11 cellular contexts compared by ENCODE assay signal in the genomic region with DNA sequence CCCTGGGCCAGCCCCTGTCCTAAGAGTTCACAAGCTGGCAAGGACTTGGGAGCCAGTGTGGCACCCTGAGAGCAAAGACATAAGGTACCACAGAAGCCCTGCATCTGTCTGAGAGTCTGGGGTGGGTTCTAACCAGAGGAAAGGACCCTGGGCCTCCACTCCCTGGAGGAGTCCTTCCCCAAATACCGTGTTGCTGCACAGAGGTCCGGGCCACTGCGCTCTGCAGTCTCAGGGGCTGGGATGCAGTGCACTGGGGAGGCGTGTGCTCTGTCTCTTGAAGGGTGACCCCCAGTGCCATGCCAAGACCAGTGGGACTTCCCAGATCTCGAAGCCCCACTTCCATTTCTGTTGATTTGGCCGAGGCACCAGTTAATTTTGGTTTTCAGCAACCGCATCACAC. TPM values are rescaled to one million over a fixed set of nuclear protein-coding genes. Genes with fewer than 3 reads are reported as not detected.
DNase-seq lines count a peak whose midpoint lies in the region; ATAC-seq and TF ChIP-seq lines count a peak whose summit lies in the region.
"Had no signal": no experiment of that assay in that cellular context is flagged by ENCODE, and none has a peak within 500 bp of the region (broad histone marks: within the 10 kb centered on the region; RNA-seq: fewer than 3 reads in every experiment).

No MANE protein-coding gene starts in this region.

- peak overlapping the region; percentile 39 for H3K27ac ChIP-seq in CD8-positive, alpha-beta T cell (ENCODE audit: low read depth, low read length)
- peak overlapping the region in 1 of 2 donors; percentile 91 for H3K27ac ChIP-seq in ascending aorta
- H3K27ac ChIP-seq: SJSA1 had no signal

- peak overlapping the region; percentile 34 for H3K4me3 ChIP-seq in CD8-positive, alpha-beta T cell (ENCODE audit: low read depth, low read length)
- no peak overlapping the region for H3K4me3 ChIP-seq in ascending aorta
- H3K4me3 ChIP-seq: HAP-1, SJSA1 had no signal

- no peaks in the 10 kb centered on the region for H3K27me3 ChIP-seq in CD8-positive, alpha-beta T cell (ENCODE audit: insufficient read depth, low read length)
- H3K27me3 ChIP-seq in ascending aorta: no peaks in the 10 kb centered on the region
- H3K27me3 ChIP-seq: SJSA1 had no signal

- DNase-seq in CD8-positive, alpha-beta T cell: no peak
- no peak for DNase-seq in activated CD8-positive, alpha-beta T cell treated with anti-CD3 and anti-CD28 coated beads, Interleukin-2, amount 10 ng/mL, durations not matched to agents 7 days and 5 days
- no peak for DNase-seq in naive thymus-derived CD8-positive, alpha-beta T cell
- DNase-seq in ascending aorta (ENCODE audit: low spot score in 2 of 2) (no peak), NOMO-1 (lab: John Stamatoyannopoulos, UW; ENCODE audit: unreplicated experiment in 2 of 2) (no peak)
- DNase-seq: activated T-cell treated with anti-CD3 and anti-CD28 coated beads, Interleukin-2, amount 50 U/mL, for 4 hours; islet precursor cell; NCI-H2107 had no signal

- intact Hi-C loops in CD8-positive, alpha-beta T cell (cut with DNase I, micrococcal nuclease): no loop called here
- intact Hi-C loops in ascending aorta (cut with DNase I): no loop called here

- CTCF ChIA-PET in CD8-positive, alpha-beta T cell (lab: Charles Lee): interaction anchor here (54.2 to 64.7 kb wide), 2 partner anchors 9 to 27 kb away, joined by 2176 read pairs; a partner anchor contains a TSS
- CTCF ChIA-PET in activated CD8-positive, alpha-beta T cell treated with anti-CD3 and anti-CD28 coated beads, Interleukin-2, amount 10 ng/mL, durations not matched to agents 7 days and 5 days (lab: Charles Lee): interaction anchor here (1.0 to 15.5 kb wide), 9 partner anchors 7 to 50 kb away, joined by 4 to 261 read pairs (median 28); a partner anchor contains a TSS

- H3K36me3 ChIP-seq in CD8-positive, alpha-beta T cell (ENCODE audit: insufficient read depth, low read length): no peaks in the 10 kb centered on the region
- H3K36me3 ChIP-seq in ascending aorta: peaks cover 9 to 24% of the 10 kb centered on the region in 2 donors

- POLR2A ChIA-PET in CD8-positive, alpha-beta T cell (lab: Charles Lee): interaction anchor here (3.4 to 11.0 kb wide), 3 partner anchors 5 to 23 kb away, joined by 16 to 123 read pairs (median 22); a partner anchor contains a TSS
- POLR2A ChIA-PET in activated CD8-positive, alpha-beta T cell treated with anti-CD3 and anti-CD28 coated beads, Interleukin-2, amount 10 ng/mL, durations not matched to agents 7 days and 5 days (lab: Charles Lee): interaction anchor here (0.8 to 3.9 kb wide), 4 partner anchors 8 to 42 kb away, joined by 4 to 23 read pairs (median 10); a partner anchor contains a TSS
- POLR2A ChIA-PET in naive thymus-derived CD8-positive, alpha-beta T cell (lab: Charles Lee): interaction anchor here (64.1 to 66.7 kb wide), 2 partner anchors 2 to 28 kb away, joined by 2283 read pairs; a partner anchor contains a TSS

- no peak for TF ChIP-seq CTCF in CD8-positive, alpha-beta T cell (IDR thresholded peaks at IDR 0.05)
- TF ChIP-seq CTCF in ascending aorta (IDR thresholded peaks at IDR 0.05): no peak

- H3K27me3 Mint-ChIP-seq in CD8-positive, alpha-beta T cell (ENCODE audit: low read depth): no peaks in the 10 kb centered on the region
- no peaks in the 10 kb centered on the region for H3K27me3 Mint-ChIP-seq in activated CD8-positive, alpha-beta T cell treated with anti-CD3 and anti-CD28 coated beads, Interleukin-2, amount 10 ng/mL, durations not matched to agents 7 days and 5 days (ENCODE audit: low read depth)
- no peaks in the 10 kb centered on the region for H3K27me3 Mint-ChIP-seq in naive thymus-derived CD8-positive, alpha-beta T cell

- peak overlapping the region; percentile 73 for H3K4me3 Mint-ChIP-seq in CD8-positive, alpha-beta T cell
- peak overlapping the region; percentile 72 for H3K4me3 Mint-ChIP-seq in activated CD8-positive, alpha-beta T cell treated with anti-CD3 and anti-CD28 coated beads, Interleukin-2, amount 10 ng/mL, durations not matched to agents 7 days and 5 days
- peak overlapping the region in 6 of 10 donors; percentile 24 to 82 (median 80) for H3K4me3 Mint-ChIP-seq in naive thymus-derived CD8-positive, alpha-beta T cell

- no peaks in the 10 kb centered on the region for H3K9me3 ChIP-seq in CD8-positive, alpha-beta T cell (ENCODE audit: low read length)
- no peaks in the 10 kb centered on the region for H3K9me3 ChIP-seq in ascending aorta
- H3K9me3 ChIP-seq: HAP-1, SJSA1 had no signal

- H3K4me1 Mint-ChIP-seq in CD8-positive, alpha-beta T cell (ENCODE audit: low read depth): peaks cover 73% of the 10 kb centered on the region
- peaks cover 80% of the 10 kb centered on the region for H3K4me1 Mint-ChIP-seq in activated CD8-positive, alpha-beta T cell treated with anti-CD3 and anti-CD28 coated beads, Interleukin-2, amount 10 ng/mL, durations not matched to agents 7 days and 5 days (ENCODE audit: low read depth)
- peaks cover 33 to 81% (median 73%) of the 10 kb centered on the region in 4 donors for H3K4me1 Mint-ChIP-seq in naive thymus-derived CD8-positive, alpha-beta T cell

- H3K4me1 ChIP-seq in CD8-positive, alpha-beta T cell (ENCODE audit: insufficient read depth, low read length): peaks cover 85% of the 10 kb centered on the region
- peaks cover 21 to 33% of the 10 kb centered on the region in 2 donors for H3K4me1 ChIP-seq in ascending aorta

- H3K36me3 Mint-ChIP-seq in CD8-positive, alpha-beta T cell: peaks cover 10% of the 10 kb centered on the region
- peaks cover 22% of the 10 kb centered on the region for H3K36me3 Mint-ChIP-seq in activated CD8-positive, alpha-beta T cell treated with anti-CD3 and anti-CD28 coated beads, Interleukin-2, amount 10 ng/mL, durations not matched to agents 7 days and 5 days (ENCODE audit: low read depth)
- H3K36me3 Mint-ChIP-seq in naive thymus-derived CD8-positive, alpha-beta T cell: peaks cover 0 to under 1% (median 0%) of the 10 kb centered on the region in 3 donors

- no peak for ATAC-seq in CD8-positive, alpha-beta T cell
- ATAC-seq in activated CD8-positive, alpha-beta T cell treated with anti-CD3 and anti-CD28 coated beads, Interleukin-2, amount 10 ng/mL, durations not matched to agents 7 days and 5 days: no peak
- ATAC-seq in naive thymus-derived CD8-positive, alpha-beta T cell: no peak
- no peak for ATAC-seq in GM18870 (IDR thresholded peaks at IDR 0.05; ENCODE audit: unreplicated experiment)
- ATAC-seq: activated T-cell treated with anti-CD3 and anti-CD28 coated beads, Interleukin-2, amount 50 U/mL, for 4 hours had no signal

- no peaks in the 10 kb centered on the region for H3K9me3 Mint-ChIP-seq in CD8-positive, alpha-beta T cell
- no peaks in the 10 kb centered on the region for H3K9me3 Mint-ChIP-seq in activated CD8-positive, alpha-beta T cell treated with anti-CD3 and anti-CD28 coated beads, Interleukin-2, amount 10 ng/mL, durations not matched to agents 7 days and 5 days (ENCODE audit: insufficient read depth)
- no peaks in the 10 kb centered on the region for H3K9me3 Mint-ChIP-seq in naive thymus-derived CD8-positive, alpha-beta T cell
- H3K9me3 Mint-ChIP-seq: activated T-cell treated with anti-CD3 and anti-CD28 coated beads, Interleukin-2, amount 50 U/mL, for 4 hours had no signal

- H3K27ac Mint-ChIP-seq in CD8-positive, alpha-beta T cell: peak overlapping the region; percentile 27
- peak overlapping the region; percentile 97 for H3K27ac Mint-ChIP-seq in activated CD8-positive, alpha-beta T cell treated with anti-CD3 and anti-CD28 coated beads, Interleukin-2, amount 10 ng/mL, durations not matched to agents 7 days and 5 days
- peak overlapping the region; percentile 59 to 97 (median 94) for H3K27ac Mint-ChIP-seq in naive thymus-derived CD8-positive, alpha-beta T cell

RNA-seq across cellular contexts. Expression of a gene that starts 4.3 kb away (rescaled TPM):
- 10 to 100 TPM; 51.5 to 52.9 TPM for total RNA-seq in CD8-positive, alpha-beta T cell
- total RNA-seq in activated CD8-positive, alpha-beta T cell treated with anti-CD3 and anti-CD28 coated beads, Interleukin-2, amount 10 ng/mL, durations not matched to agents 7 days and 5 days: 100 to 1,000 TPM; 216 to 218 TPM
- total RNA-seq in naive thymus-derived CD8-positive, alpha-beta T cell: 10 to 100 TPM; 77.9 to 79.0 TPM
- 10 to 100 TPM; 16.9 to 26.5 (median 25.6) TPM for polyA plus RNA-seq in naive thymus-derived CD8-positive, alpha-beta T cell
- 33.7 TPM for total RNA-seq in ascending aorta

RNA-seq across cellular contexts. Expression of a gene that starts 23.4 kb away (rescaled TPM):
- 1 to 10 TPM; 2.4 to 3.2 TPM for total RNA-seq in CD8-positive, alpha-beta T cell
- total RNA-seq in activated CD8-positive, alpha-beta T cell treated with anti-CD3 and anti-CD28 coated beads, Interleukin-2, amount 10 ng/mL, durations not matched to agents 7 days and 5 days: 10 to 100 TPM; 31.5 to 33.5 TPM
- 1 to 10 TPM; 4.3 to 5.9 TPM for total RNA-seq in naive thymus-derived CD8-positive, alpha-beta T cell
- polyA plus RNA-seq in naive thymus-derived CD8-positive, alpha-beta T cell: 1 to 10 TPM; 1.7 to 9.6 (median 5.8) TPM
- 10.6 TPM for total RNA-seq in ascending aorta

RNA-seq across cellular contexts. Expression of a gene that starts 26.5 kb away (rescaled TPM):
- 10 to 100 TPM; 66.0 to 69.1 TPM for total RNA-seq in CD8-positive, alpha-beta T cell
- 10 to 100 TPM; 66.3 to 69.5 TPM for total RNA-seq in activated CD8-positive, alpha-beta T cell treated with anti-CD3 and anti-CD28 coated beads, Interleukin-2, amount 10 ng/mL, durations not matched to agents 7 days and 5 days
- 100 to 1,000 TPM; 103 to 110 TPM for total RNA-seq in naive thymus-derived CD8-positive, alpha-beta T cell
- 10 to 100 TPM; 20.3 to 24.5 (median 22.6) TPM for polyA plus RNA-seq in naive thymus-derived CD8-positive, alpha-beta T cell
- total RNA-seq in ascending aorta: 53.5 TPM

RNA-seq across cellular contexts. Expression of a gene that starts 40.3 kb away (rescaled TPM):
- 10 to 100 TPM; 20.8 to 29.4 TPM for total RNA-seq in CD8-positive, alpha-beta T cell
- 1,000 to 10,000 TPM; 1,444 to 1,502 TPM for total RNA-seq in activated CD8-positive, alpha-beta T cell treated with anti-CD3 and anti-CD28 coated beads, Interleukin-2, amount 10 ng/mL, durations not matched to agents 7 days and 5 days
- total RNA-seq in naive thymus-derived CD8-positive, alpha-beta T cell: 10 to 100 TPM; 14.3 to 16.8 TPM
- polyA plus RNA-seq in naive thymus-derived CD8-positive, alpha-beta T cell: 100 to 1,000 TPM in 1 of 3 donors, 10 to 100 TPM in 2; 19.6 to 122 (median 34.8) TPM
- total RNA-seq in ascending aorta: 2,009 TPM

RNA-seq across cellular contexts. Expression of a gene that starts 51.0 kb away (rescaled TPM):
- total RNA-seq in CD8-positive, alpha-beta T cell: 10 to 100 TPM; 25.1 to 29.1 TPM
- total RNA-seq in activated CD8-positive, alpha-beta T cell treated with anti-CD3 and anti-CD28 coated beads, Interleukin-2, amount 10 ng/mL, durations not matched to agents 7 days and 5 days: 10 to 100 TPM; 42.6 to 45.3 TPM
- total RNA-seq in naive thymus-derived CD8-positive, alpha-beta T cell: 10 to 100 TPM; 47.9 to 48.6 TPM
- polyA plus RNA-seq in naive thymus-derived CD8-positive, alpha-beta T cell: 10 to 100 TPM; 35.0 to 46.4 (median 43.8) TPM
- 4.0 TPM for total RNA-seq in ascending aorta

Comparison
In these comparisons a context has a peak if more than half of its experiments do, and no peak if none do; other contexts are left out.
1. H3K27ac Mint-ChIP-seq: peak in every context shown above with its lines; median percentile 97 in activated CD8-positive, alpha-beta T cell treated with anti-CD3 and anti-CD28 coated beads, Interleukin-2, amount 10 ng/mL, durations not matched to agents 7 days and 5 days; 94 in naive thymus-derived CD8-positive, alpha-beta T cell; 27 in CD8-positive, alpha-beta T cell.